22 cellular contexts compared by ENCODE assay signal in the genomic region with DNA sequence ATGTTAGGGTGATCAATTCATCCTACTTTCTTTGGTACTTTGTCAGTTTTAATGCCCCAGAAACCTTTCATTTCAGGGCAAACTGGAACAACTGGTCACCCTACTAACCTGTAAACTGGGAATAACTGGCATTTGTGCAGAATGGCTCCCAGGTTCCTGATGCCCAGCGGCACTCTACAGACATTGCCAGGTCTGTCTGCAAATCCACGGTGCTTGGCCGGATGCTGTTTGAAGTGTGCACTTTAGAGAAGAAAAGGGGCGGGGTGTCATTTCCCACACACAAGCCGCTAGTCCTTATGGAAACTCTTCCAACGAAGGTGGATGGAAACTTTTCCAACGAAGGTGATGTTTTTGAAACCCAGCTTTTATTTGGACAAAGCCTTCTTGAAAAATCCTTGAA.
"Had no signal": no experiment of that assay in that cellular context is flagged by ENCODE, and none has a peak within 500 bp of the region (broad histone marks: within the 10 kb centered on the region; RNA-seq: fewer than 3 reads in every experiment).

No MANE protein-coding gene starts in this region.

- H3K27me3 ChIP-seq: brain microvascular endothelial cell, cardiac muscle cell, MG63 had no signal

- H3K4me3 ChIP-seq: cardiac muscle cell, MG63 had no signal

- DNase-seq: activated CD4-positive, alpha-beta T cell treated with anti-CD3 and anti-CD28 coated beads for 4 hours; activated CD8-positive, alpha-beta memory T cell treated with anti-CD3 and anti-CD28 coated beads, Interleukin-2, amount 50 U/mL, for 4 hours; activated CD8-positive, alpha-beta T cell treated with anti-CD3 and anti-CD28 coated beads for 36 hours; activated gamma-delta T cell treated with Interleukin-2 at 50 U/mL for 16 hours; activated naive CD4-positive, alpha-beta T cell treated with anti-CD3 and anti-CD28 coated beads, Interleukin-2, amount 10 ng/mL, durations not matched to agents 7 days and 5 days; activated naive CD8-positive, alpha-beta T cell treated with anti-CD3 and anti-CD28 coated beads for 36 hours; activated T-cell treated with anti-CD3 and anti-CD28 coated beads, Interleukin-2, amount 50 U/mL, for 72 hours; brain microvascular endothelial cell; MG63; NCI-H1105; NCI-H1436; NCI-H1694 treated with DMSO at 0.1 percent for 48 hours; NCI-H2029 treated with DMSO at 0.1 percent for 48 hours; NCI-H226; NCI-H69; NK-92 treated with Interleukin-12 subunit alpha and Interleukin-12 subunit beta, amount 100 ng/mL, for 24 hours; SHP77 treated with DMSO at 0.1 percent for 48 hours; T-cell; T-helper 2 cell; T1000 had no signal

- H3K36me3 ChIP-seq: brain microvascular endothelial cell, cardiac muscle cell, MG63 had no signal

- H3K4me2 ChIP-seq: KMS-11 had no signal

- H3K27ac ChIP-seq: brain microvascular endothelial cell, cardiac muscle cell, KMS-11 had no signal

- H3K9ac ChIP-seq: KMS-11 had no signal

- H3K9me3 ChIP-seq: MG63 had no signal

- ATAC-seq: activated CD8-positive, alpha-beta T cell treated with anti-CD3 and anti-CD28 coated beads for 36 hours; activated T-cell treated with anti-CD3 and anti-CD28 coated beads, Interleukin-2, amount 50 U/mL, for 72 hours; T-cell had no signal
